In genomic region chr19:4182082-4182926, GRCh38 we compare ENCODE assay signal across 1 cellular context.
TF ChIP-seq lines count a peak whose summit lies in the region.

Gene ANKRD24, plus strand, starts transcription at chr19:4182689. Its CDS starts 3,737 bp downstream, at chr19:4186426.
Gene SIRT6, minus strand, starts transcription at chr19:4182563. Its CDS starts 24 bp downstream, at chr19:4182539.

TF ChIP-seq in K562, 482 proteins besides CTCF, POLR2A, EP300 and RAD21 (continued from another document and continues in another):
- TF ChIP-seq ELK3 (CRISPR knock-in tag; IDR thresholded peaks at IDR 0.05) (no peak), ZBTB7A (IDR thresholded peaks at IDR 0.05; ENCODE audit: borderline replicate concordance, control insufficient read depth, low read depth, low read length) (peak; percentile 64; the same call in 1 of the 2 replicates), MYBL2 (IDR thresholded peaks at IDR 0.05; ENCODE audit: low read depth) (no peak), MYBL2 (CRISPR knock-in tag; IDR thresholded peaks at IDR 0.05; ENCODE audit: borderline replicate concordance) (no peak), GABPA (tag; conservative IDR thresholded peaks at IDR 0.05; ENCODE audit: low read depth) (peak; percentile 100), CBX1 (IDR thresholded peaks at IDR 0.05; ENCODE audit: low read depth) (0 out of 2 replicates have a peak, but pooled peaks have one; percentile 44), TAF1 (IDR thresholded peaks at IDR 0.05; ENCODE audit: control insufficient read depth, extremely low read depth, insufficient read depth, low read length, severe bottlenecking) (peak; percentile 61), THAP12 (CRISPR knock-in tag; IDR thresholded peaks at IDR 0.05) (peak; percentile 71; the same call in 1 of the 2 replicates), USF2 (CRISPR knock-in tag; IDR thresholded peaks at IDR 0.05) (no peak), FUS (optimal IDR thresholded peaks at IDR 0.05; ENCODE audit: low read depth, low read length) (no peak), BRF2 (IDR thresholded peaks at IDR 0.05; ENCODE audit: borderline replicate concordance, insufficient read depth, insufficient read length) (no peak), ID3 (CRISPR knock-in tag; IDR thresholded peaks at IDR 0.05) (no peak), ID3 (tag; IDR thresholded peaks at IDR 0.05) (peak; percentile 69; the same call in 1 of the 2 replicates), ZFP1 (CRISPR knock-in tag; IDR thresholded peaks at IDR 0.05) (no peak), ZZZ3 (IDR thresholded peaks at IDR 0.05) (no peak), NFIC (IDR thresholded peaks at IDR 0.05) (peak; percentile 36; the same call in 1 of the 2 replicates), MEF2A (IDR thresholded peaks at IDR 0.05; ENCODE audit: control insufficient read depth, low read depth, low read length) (no peak), PBX2 (CRISPR knock-in tag; IDR thresholded peaks at IDR 0.05; ENCODE audit: low read depth) (no peak), PBX2 (tag; conservative IDR thresholded peaks at IDR 0.05; ENCODE audit: low read depth) (no peak), TAL1 (IDR thresholded peaks at IDR 0.05) (no peak), YY1 (IDR thresholded peaks at IDR 0.05; ENCODE audit: borderline replicate concordance in 1 of 3, control insufficient read depth in 1 of 3, extremely low read depth in 1 of 3, insufficient read depth in 3 of 3, insufficient read length in 1 of 3, insufficient replicate concordance in 2 of 3, low read depth in 1 of 3, low read length in 2 of 3) (peak in 2 of 3 experiments; percentile 78 to 87), MCM3 (IDR thresholded peaks at IDR 0.05) (no peak), FOXA3 (CRISPR knock-in tag; conservative IDR thresholded peaks at IDR 0.05 in 1 of 2, IDR thresholded peaks at IDR 0.05 in 1 of 2) (0 out of 4 replicates have a peak, but pooled peaks of 1 of the 2 experiments have one; percentile 55), SIX5 (IDR thresholded peaks at IDR 0.05; ENCODE audit: borderline replicate concordance in 1 of 2, insufficient read depth in 1 of 2, low read depth in 1 of 2, low read length in 2 of 2) (peak in 1 of 2 experiments; percentile 26; a peak in 2 of 4 replicates), ZNF780A (CRISPR knock-in tag; IDR thresholded peaks at IDR 0.05) (0 out of 2 replicates have a peak, but pooled peaks have one; percentile 42), ZNF584 (CRISPR knock-in tag; IDR thresholded peaks at IDR 0.05; ENCODE audit: low read depth) (no peak), TAF9B (IDR thresholded peaks at IDR 0.05; ENCODE audit: partially characterized antibody) (no peak), CBX8 (IDR thresholded peaks at IDR 0.05; ENCODE audit: borderline replicate concordance, extremely low read depth, low read depth, low read length, poor library complexity, severe bottlenecking) (no peak), ZNF175 (CRISPR knock-in tag; IDR thresholded peaks at IDR 0.05; ENCODE audit: low read depth) (0 out of 2 replicates have a peak, but pooled peaks have one; percentile 55), ZSCAN29 (IDR thresholded peaks at IDR 0.05) (no peak), HNRNPK (IDR thresholded peaks at IDR 0.05; ENCODE audit: low read depth, low read length, poor library complexity, severe bottlenecking) (no peak), NBN (IDR thresholded peaks at IDR 0.05; ENCODE audit: low read depth) (no peak), HLTF (IDR thresholded peaks at IDR 0.05) (0 out of 2 replicates have a peak, but pooled peaks have one; percentile 16), NKRF (IDR thresholded peaks at IDR 0.05; ENCODE audit: borderline replicate concordance) (no peak; the same call in 1 of the 2 replicates), FOSL1 (tag; conservative IDR thresholded peaks at IDR 0.05) (0 out of 2 replicates have a peak, but pooled peaks have one; percentile 14), HCFC1 (IDR thresholded peaks at IDR 0.05; ENCODE audit: low read depth, low read length) (peak; percentile 83), SIN3A (IDR thresholded peaks at IDR 0.05; ENCODE audit: borderline replicate concordance in 2 of 2, control insufficient read depth in 1 of 2, low read depth in 2 of 2, low read length in 2 of 2) (peak; percentile 73 to 85; a peak in 2 of 4 replicates), DIDO1 (tag; IDR thresholded peaks at IDR 0.05; ENCODE audit: low read depth) (peak; percentile 89), TRIM24 (IDR thresholded peaks at IDR 0.05) (peak in 1 of 2 experiments; percentile 30; a peak in 1 of 4 replicates), ZHX1 (conservative IDR thresholded peaks at IDR 0.05; ENCODE audit: low read length) (no peak), TAF15 (IDR thresholded peaks at IDR 0.05; ENCODE audit: low read depth, low read length) (no peak), SRSF1 (IDR thresholded peaks at IDR 0.05; ENCODE audit: low read depth, low read length) (no peak), MYC (IDR thresholded peaks at IDR 0.05; ENCODE audit: low read depth, low read length) (peak; percentile 80), MYC (CRISPR knock-in tag; IDR thresholded peaks at IDR 0.05; ENCODE audit: borderline replicate concordance, low read depth) (no peak; the same call in 1 of the 2 replicates), PHF21A (IDR thresholded peaks at IDR 0.05; ENCODE audit: borderline replicate concordance, low read depth) (0 out of 2 replicates have a peak, but pooled peaks have one; percentile 75), GTF2F1 (IDR thresholded peaks at IDR 0.05; ENCODE audit: low read depth, low read length) (peak; percentile 59; the same call in 1 of the 2 replicates), SOX6 (IDR thresholded peaks at IDR 0.05) (peak; percentile 23; the same call in 1 of the 2 replicates), SETDB1 (IDR thresholded peaks at IDR 0.05; ENCODE audit: low read length) (no peak), ZBTB17 (CRISPR knock-in tag; IDR thresholded peaks at IDR 0.05) (0 out of 2 replicates have a peak, but pooled peaks have one; percentile 22), ZKSCAN1 (IDR thresholded peaks at IDR 0.05; ENCODE audit: low read depth, low read length) (peak; percentile 97), MBD2 (IDR thresholded peaks at IDR 0.05; ENCODE audit: borderline replicate concordance, low read depth) (peak; percentile 71), FOXP4 (CRISPR knock-in tag; IDR thresholded peaks at IDR 0.05; ENCODE audit: borderline replicate concordance) (peak; percentile 76; the same call in 1 of the 2 replicates)
